In genomic region chr4:89054627-89055026, GRCh38 we compare ENCODE assay signal across 19 cellular contexts. TPM values are rescaled to one million over a fixed set of nuclear protein-coding genes. Genes with fewer than 3 reads are reported as not detected.
DNase-seq lines count a peak whose midpoint lies in the region; ATAC-seq and TF ChIP-seq lines count a peak whose summit lies in the region.
"Had no signal": no experiment of that assay in that cellular context is flagged by ENCODE, and none has a peak within 500 bp of the region (broad histone marks: within the 10 kb centered on the region; RNA-seq: fewer than 3 reads in every experiment).

No MANE protein-coding gene starts in this region.

- H3K79me1 ChIP-seq in mesendoderm (ENCODE audit: low read length): peaks cover 13% of the 10 kb centered on the region

- H3K4me3 ChIP-seq in HFF-Myc (replicated peaks; ENCODE audit: low read depth, low read length) (peak overlapping the region; percentile 58), adipocyte (ENCODE audit: low read length) (peak overlapping the region; percentile 86), mesendoderm (ENCODE audit: low read length) (no peak overlapping the region), smooth muscle cell (peak overlapping the region; percentile 54), thyroid gland (replicated peaks in 1 of 3) (no peak overlapping the region), gastroesophageal sphincter (no peak overlapping the region)
- H3K4me3 ChIP-seq: pancreas had no signal

- H4K20me1 ChIP-seq in smooth muscle cell (ENCODE audit: low read depth): no peaks in the 10 kb centered on the region

- no peak overlapping the region for H3K27ac ChIP-seq in mesendoderm (ENCODE audit: low read depth, low read length)
- H3K27ac ChIP-seq in smooth muscle cell (ENCODE audit: low read depth): no peak overlapping the region
- H3K27ac ChIP-seq in thyroid gland: no peak overlapping the region
- no peak overlapping the region for H3K27ac ChIP-seq in gastroesophageal sphincter
- H3K27ac ChIP-seq: C4-2B, pancreas, tibial artery had no signal

- no peak overlapping the region for H4K5ac ChIP-seq in mesendoderm (ENCODE audit: low read length)

- H3K4me1 ChIP-seq in adipocyte (ENCODE audit: control insufficient read depth, insufficient read depth, low read length) (peaks cover 28% of the 10 kb centered on the region), mesendoderm (ENCODE audit: control insufficient read depth, low read depth, low read length) (peaks cover 6% of the 10 kb centered on the region), smooth muscle cell (ENCODE audit: low read depth) (peaks cover 19% of the 10 kb centered on the region), thyroid gland (peaks cover 10 to 11% of the 10 kb centered on the region in 2 donors), gastroesophageal sphincter (peaks cover 4 to 41% (median 11%) of the 10 kb centered on the region in 3 donors)

- TF ChIP-seq CTCF in HFF-Myc (IDR thresholded peaks at IDR 0.05; ENCODE audit: low read depth, low read length, missing control alignments) (no peak), smooth muscle cell (IDR thresholded peaks at IDR 0.05; ENCODE audit: borderline replicate concordance, insufficient read depth, poor library complexity, severe bottlenecking) (no peak), thyroid gland (IDR thresholded peaks at IDR 0.05) (no peak), gastroesophageal sphincter (IDR thresholded peaks at IDR 0.05) (no peak)

- WGBS in mesendoderm (ENCODE audit: extremely low coverage, insufficient coverage, low lambda C conversion rate): no CpG with 5 or more reads among the region's 1 CpG
- WGBS in smooth muscle cell (ENCODE audit: low lambda C conversion rate): 15% methylated on average over 1 of the region's 1 CpG
- 36 to 38% methylated on average over 1 of the region's 1 CpG for WGBS in thyroid gland, 2 donors
- WGBS in gastroesophageal sphincter (ENCODE audit: low coverage in 1 of 2), 2 donors: 35 to 46% methylated on average over 1 of the region's 1 CpG

- no peak for ATAC-seq in gastroesophageal sphincter
- no peak for ATAC-seq in HG02840 (IDR thresholded peaks at IDR 0.05; ENCODE audit: low FRiP score, unreplicated experiment)
- ATAC-seq: HCT116, pancreas had no signal

- H3K4me2 ChIP-seq in mesendoderm (ENCODE audit: low read length) (peak overlapping the region; percentile 10), smooth muscle cell (peak overlapping the region; percentile 89)

- H3K4ac ChIP-seq in mesendoderm (ENCODE audit: low read depth, low read length): no peak overlapping the region

- H3K36me3 ChIP-seq in adipocyte (ENCODE audit: control insufficient read depth, insufficient read depth, low read length, severe bottlenecking) (no peaks in the 10 kb centered on the region), mesendoderm (ENCODE audit: control insufficient read depth, insufficient read depth, low read length) (no peaks in the 10 kb centered on the region), smooth muscle cell (ENCODE audit: low read depth) (no peaks in the 10 kb centered on the region), thyroid gland (no peaks in the 10 kb centered on the region), gastroesophageal sphincter (no peaks in the 10 kb centered on the region)
- H3K36me3 ChIP-seq: pancreas, tibial artery had no signal

- no peak overlapping the region for H2BK120ac ChIP-seq in mesendoderm (ENCODE audit: low read depth, low read length)

- H3K79me2 ChIP-seq in mesendoderm (ENCODE audit: control insufficient read depth, insufficient read depth, low read length) (peaks cover 54% of the 10 kb centered on the region), smooth muscle cell (ENCODE audit: low read depth) (peaks cover 57% of the 10 kb centered on the region)

- no peaks in the 10 kb centered on the region for H3F3A ChIP-seq in smooth muscle cell (ENCODE audit: low read depth)

- H3K9ac ChIP-seq in adipocyte (ENCODE audit: low read length) (no peak overlapping the region), mesendoderm (ENCODE audit: low read length) (peak overlapping the region; percentile 32), smooth muscle cell (ENCODE audit: low read depth) (no peak overlapping the region)

- H2BK15ac ChIP-seq in mesendoderm (replicated peaks; ENCODE audit: low read depth): no peak overlapping the region

- H3K18ac ChIP-seq in mesendoderm (ENCODE audit: low read length): no peak overlapping the region

- no peak overlapping the region for H2AK5ac ChIP-seq in mesendoderm (ENCODE audit: low read length)

- no peak overlapping the region for H2BK5ac ChIP-seq in mesendoderm (ENCODE audit: low read length)

- intact Hi-C loops in thyroid gland (cut with DNase I): no loop called here

- TF ChIP-seq POLR2A in thyroid gland (IDR thresholded peaks at IDR 0.05) (no peak), gastroesophageal sphincter (IDR thresholded peaks at IDR 0.05) (no peak)

- TF ChIP-seq EP300 in gastroesophageal sphincter (IDR thresholded peaks at IDR 0.05): no peak

- no peak overlapping the region for H2AFZ ChIP-seq in smooth muscle cell (ENCODE audit: low read depth)

- H3K23ac ChIP-seq in mesendoderm (ENCODE audit: low read length): no peak overlapping the region

- DNase-seq in HFF-Myc (ENCODE audit: extremely low read depth, low read depth) (no peak), adipocyte (ENCODE audit: low read depth) (no peak), mesendoderm (no peak), smooth muscle cell (lab: John Stamatoyannopoulos, UW; ENCODE audit: unreplicated experiment) (no peak), thyroid gland (no peak)
- DNase-seq: activated CD4-positive, alpha-beta T cell treated with anti-CD3 and anti-CD28 coated beads, Interleukin-2, amount 50 U/mL, for 4 hours; activated T-cell treated with anti-CD3 and anti-CD28 coated beads, Interleukin-2, amount 50 U/mL, for 48 hours; DMS53; effector CD8-positive, alpha-beta T cell; hypothalamus; NCI-H187 treated with DMSO at 0.1 percent for 48 hours; NCI-H446 treated with DMSO at 0.1 percent for 48 hours; pancreas; T-helper 1 cell; tibial artery had no signal

- H3K27me3 ChIP-seq in adipocyte (replicated peaks; ENCODE audit: control insufficient read depth, insufficient read depth, low read length) (no peaks in the 10 kb centered on the region), mesendoderm (ENCODE audit: insufficient read depth, low read length, poor library complexity) (no peaks in the 10 kb centered on the region), smooth muscle cell (ENCODE audit: low read depth) (no peaks in the 10 kb centered on the region), thyroid gland (no peaks in the 10 kb centered on the region), gastroesophageal sphincter (no peaks in the 10 kb centered on the region)
- H3K27me3 ChIP-seq: pancreas, tibial artery had no signal

- H3K56ac ChIP-seq in mesendoderm (ENCODE audit: low read length): peak overlapping the region; percentile 40

- H3K9me3 ChIP-seq in adipocyte (ENCODE audit: control insufficient read depth, low read length): no peaks in the 10 kb centered on the region
- no peaks in the 10 kb centered on the region for H3K9me3 ChIP-seq in smooth muscle cell (replicated peaks; ENCODE audit: low read depth)
- no peaks in the 10 kb centered on the region for H3K9me3 ChIP-seq in thyroid gland
- no peaks in the 10 kb centered on the region for H3K9me3 ChIP-seq in gastroesophageal sphincter
- H3K9me3 ChIP-seq: pancreas, tibial artery had no signal

- no peak overlapping the region for H4K8ac ChIP-seq in mesendoderm (ENCODE audit: low read depth, low read length)

RNA-seq across cellular contexts. Expression of gene FAM13A, which starts 2.4 kb away (rescaled TPM):
- polyA plus RNA-seq in mesendoderm (2013, experiment 1 of 2): 9.0 TPM
- polyA plus RNA-seq in mesendoderm (2013, experiment 2 of 2): 9.4 TPM
- total RNA-seq in smooth muscle cell (37.7 and 39.9 TPM in 2 replicates), thyroid gland (100 to 1,000 TPM; 157 to 327 (median 202) TPM), gastroesophageal sphincter (10 to 100 TPM; 22.8 to 46.9 (median 35.2) TPM)
- polyA plus RNA-seq in smooth muscle cell: 14.6 and 15.0 TPM in 2 replicates

RNA-seq across cellular contexts. Expression of gene TIGD2, which starts 56.7 kb away (rescaled TPM):
- polyA plus RNA-seq in mesendoderm (2013, experiment 1 of 2): 6.6 TPM
- polyA plus RNA-seq in mesendoderm (2013, experiment 2 of 2): 6.8 TPM
- total RNA-seq in smooth muscle cell: 6.1 and 7.5 TPM in 2 replicates
- 3.4 and 3.8 TPM in 2 replicates for polyA plus RNA-seq in smooth muscle cell
- total RNA-seq in thyroid gland: 1 to 10 TPM; 5.5 to 8.0 (median 7.2) TPM
- 1 to 10 TPM; 1.2 to 4.5 (median 2.9) TPM for total RNA-seq in gastroesophageal sphincter

Comparison
In these comparisons a context has a peak if more than half of its experiments do, and no peak if none do; other contexts are left out.
1. H3K4me3 ChIP-seq: peak in HFF-Myc (single experiment), adipocyte (single experiment) and smooth muscle cell (single experiment); none in mesendoderm (single experiment), thyroid gland (0 of 3) and gastroesophageal sphincter (0 of 2).